Comparison of ENCODE assay signal across 1 cellular context in the genomic region with DNA sequence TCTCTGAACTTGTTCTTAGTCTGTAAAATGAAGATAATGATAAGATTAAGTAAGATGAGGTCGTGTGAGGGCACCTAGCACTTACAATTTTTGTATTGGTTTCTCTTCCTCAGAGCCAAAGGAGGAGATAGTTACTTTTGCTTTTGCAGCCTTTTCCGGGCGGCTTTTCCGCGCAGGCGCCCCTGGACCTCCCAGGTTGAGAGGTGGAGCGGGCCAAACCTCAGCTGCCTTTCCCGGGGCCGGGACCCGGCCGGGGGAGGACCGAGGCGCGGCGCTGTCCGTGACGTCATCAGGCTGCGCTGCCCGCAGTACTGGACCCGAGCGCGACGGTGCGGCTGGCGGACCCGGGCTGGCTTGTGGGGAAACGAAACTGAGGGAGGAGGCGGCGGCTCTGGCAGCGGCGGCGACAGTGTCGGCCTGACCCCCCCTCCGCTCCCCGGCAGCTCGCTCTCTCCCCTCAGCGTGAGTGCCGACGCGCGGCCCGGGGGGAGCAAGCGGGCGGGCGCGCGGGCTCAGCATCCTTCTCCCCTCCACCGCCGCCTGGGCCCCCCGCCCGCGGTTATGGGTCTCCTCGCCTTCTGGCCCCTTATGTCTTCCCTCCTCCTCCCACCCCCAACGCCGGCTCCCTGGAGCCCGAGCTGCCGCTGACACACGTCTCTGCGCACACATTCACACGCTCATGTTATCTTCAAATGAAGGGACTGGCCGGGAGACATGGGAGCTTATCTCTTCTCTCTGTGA.
A peak's percentile ranks its signal among the peaks of the same experiment; 100 is the strongest.
TF ChIP-seq lines count a peak whose summit lies in the region.

A gene with protein sequence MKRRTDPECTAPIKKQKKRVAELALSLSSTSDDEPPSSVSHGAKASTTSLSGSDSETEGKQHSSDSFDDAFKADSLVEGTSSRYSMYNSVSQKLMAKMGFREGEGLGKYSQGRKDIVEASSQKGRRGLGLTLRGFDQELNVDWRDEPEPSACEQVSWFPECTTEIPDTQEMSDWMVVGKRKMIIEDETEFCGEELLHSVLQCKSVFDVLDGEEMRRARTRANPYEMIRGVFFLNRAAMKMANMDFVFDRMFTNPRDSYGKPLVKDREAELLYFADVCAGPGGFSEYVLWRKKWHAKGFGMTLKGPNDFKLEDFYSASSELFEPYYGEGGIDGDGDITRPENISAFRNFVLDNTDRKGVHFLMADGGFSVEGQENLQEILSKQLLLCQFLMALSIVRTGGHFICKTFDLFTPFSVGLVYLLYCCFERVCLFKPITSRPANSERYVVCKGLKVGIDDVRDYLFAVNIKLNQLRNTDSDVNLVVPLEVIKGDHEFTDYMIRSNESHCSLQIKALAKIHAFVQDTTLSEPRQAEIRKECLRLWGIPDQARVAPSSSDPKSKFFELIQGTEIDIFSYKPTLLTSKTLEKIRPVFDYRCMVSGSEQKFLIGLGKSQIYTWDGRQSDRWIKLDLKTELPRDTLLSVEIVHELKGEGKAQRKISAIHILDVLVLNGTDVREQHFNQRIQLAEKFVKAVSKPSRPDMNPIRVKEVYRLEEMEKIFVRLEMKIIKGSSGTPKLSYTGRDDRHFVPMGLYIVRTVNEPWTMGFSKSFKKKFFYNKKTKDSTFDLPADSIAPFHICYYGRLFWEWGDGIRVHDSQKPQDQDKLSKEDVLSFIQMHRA (plus strand): TSS at position 306 of the 741 bp plus-strand sequence. CDS start 2,409 bp downstream, outside the sequence.

TF ChIP-seq in K562, 482 proteins besides CTCF, POLR2A, EP300 and RAD21 (continued from another document and continues in another):
- TF ChIP-seq, protein P1, sequence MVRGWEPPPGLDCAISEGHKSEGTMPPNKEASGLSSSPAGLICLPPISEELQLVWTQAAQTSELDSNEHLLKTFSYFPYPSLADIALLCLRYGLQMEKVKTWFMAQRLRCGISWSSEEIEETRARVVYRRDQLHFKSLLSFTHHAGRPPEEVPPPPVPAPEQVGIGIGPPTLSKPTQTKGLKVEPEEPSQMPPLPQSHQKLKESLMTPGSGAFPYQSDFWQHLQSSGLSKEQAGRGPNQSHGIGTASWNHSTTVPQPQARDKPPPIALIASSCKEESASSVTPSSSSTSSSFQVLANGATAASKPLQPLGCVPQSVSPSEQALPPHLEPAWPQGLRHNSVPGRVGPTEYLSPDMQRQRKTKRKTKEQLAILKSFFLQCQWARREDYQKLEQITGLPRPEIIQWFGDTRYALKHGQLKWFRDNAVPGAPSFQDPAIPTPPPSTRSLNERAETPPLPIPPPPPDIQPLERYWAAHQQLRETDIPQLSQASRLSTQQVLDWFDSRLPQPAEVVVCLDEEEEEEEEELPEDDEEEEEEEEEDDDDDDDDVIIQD (CRISPR knock-in tag; IDR thresholded peaks at IDR 0.05), result peak; percentile 53; the same call in 1 of the 2 replicates
- peak; percentile 98 for TF ChIP-seq C11orf30 (IDR thresholded peaks at IDR 0.05; ENCODE audit: low read depth)
- TF ChIP-seq PHF8 (IDR thresholded peaks at IDR 0.05; ENCODE audit: borderline replicate concordance, low read length), result peak; percentile 88; the same call in 1 of the 2 replicates
- TF ChIP-seq POLR2AphosphoS5 (IDR thresholded peaks at IDR 0.05; ENCODE audit: control insufficient read depth, insufficient read depth, low read depth, low read length), result peak; percentile 72
- TF ChIP-seq BHLHE40 (IDR thresholded peaks at IDR 0.05; ENCODE audit: low read length), result peak; percentile 57
- TF ChIP-seq, protein P2, sequence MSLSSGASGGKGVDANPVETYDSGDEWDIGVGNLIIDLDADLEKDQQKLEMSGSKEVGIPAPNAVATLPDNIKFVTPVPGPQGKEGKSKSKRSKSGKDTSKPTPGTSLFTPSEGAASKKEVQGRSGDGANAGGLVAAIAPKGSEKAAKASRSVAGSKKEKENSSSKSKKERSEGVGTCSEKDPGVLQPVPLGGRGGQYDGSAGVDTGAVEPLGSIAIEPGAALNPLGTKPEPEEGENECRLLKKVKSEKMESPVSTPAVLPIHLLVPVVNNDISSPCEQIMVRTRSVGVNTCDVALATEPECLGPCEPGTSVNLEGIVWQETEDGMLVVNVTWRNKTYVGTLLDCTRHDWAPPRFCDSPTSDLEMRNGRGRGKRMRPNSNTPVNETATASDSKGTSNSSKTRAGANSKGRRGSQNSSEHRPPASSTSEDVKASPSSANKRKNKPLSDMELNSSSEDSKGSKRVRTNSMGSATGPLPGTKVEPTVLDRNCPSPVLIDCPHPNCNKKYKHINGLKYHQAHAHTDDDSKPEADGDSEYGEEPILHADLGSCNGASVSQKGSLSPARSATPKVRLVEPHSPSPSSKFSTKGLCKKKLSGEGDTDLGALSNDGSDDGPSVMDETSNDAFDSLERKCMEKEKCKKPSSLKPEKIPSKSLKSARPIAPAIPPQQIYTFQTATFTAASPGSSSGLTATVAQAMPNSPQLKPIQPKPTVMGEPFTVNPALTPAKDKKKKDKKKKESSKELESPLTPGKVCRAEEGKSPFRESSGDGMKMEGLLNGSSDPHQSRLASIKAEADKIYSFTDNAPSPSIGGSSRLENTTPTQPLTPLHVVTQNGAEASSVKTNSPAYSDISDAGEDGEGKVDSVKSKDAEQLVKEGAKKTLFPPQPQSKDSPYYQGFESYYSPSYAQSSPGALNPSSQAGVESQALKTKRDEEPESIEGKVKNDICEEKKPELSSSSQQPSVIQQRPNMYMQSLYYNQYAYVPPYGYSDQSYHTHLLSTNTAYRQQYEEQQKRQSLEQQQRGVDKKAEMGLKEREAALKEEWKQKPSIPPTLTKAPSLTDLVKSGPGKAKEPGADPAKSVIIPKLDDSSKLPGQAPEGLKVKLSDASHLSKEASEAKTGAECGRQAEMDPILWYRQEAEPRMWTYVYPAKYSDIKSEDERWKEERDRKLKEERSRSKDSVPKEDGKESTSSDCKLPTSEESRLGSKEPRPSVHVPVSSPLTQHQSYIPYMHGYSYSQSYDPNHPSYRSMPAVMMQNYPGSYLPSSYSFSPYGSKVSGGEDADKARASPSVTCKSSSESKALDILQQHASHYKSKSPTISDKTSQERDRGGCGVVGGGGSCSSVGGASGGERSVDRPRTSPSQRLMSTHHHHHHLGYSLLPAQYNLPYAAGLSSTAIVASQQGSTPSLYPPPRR (CRISPR knock-in tag; IDR thresholded peaks at IDR 0.05; ENCODE audit: borderline replicate concordance), result no peak
- TF ChIP-seq SOX6 (IDR thresholded peaks at IDR 0.05), result peak; percentile 64
- TF ChIP-seq, protein P3, sequence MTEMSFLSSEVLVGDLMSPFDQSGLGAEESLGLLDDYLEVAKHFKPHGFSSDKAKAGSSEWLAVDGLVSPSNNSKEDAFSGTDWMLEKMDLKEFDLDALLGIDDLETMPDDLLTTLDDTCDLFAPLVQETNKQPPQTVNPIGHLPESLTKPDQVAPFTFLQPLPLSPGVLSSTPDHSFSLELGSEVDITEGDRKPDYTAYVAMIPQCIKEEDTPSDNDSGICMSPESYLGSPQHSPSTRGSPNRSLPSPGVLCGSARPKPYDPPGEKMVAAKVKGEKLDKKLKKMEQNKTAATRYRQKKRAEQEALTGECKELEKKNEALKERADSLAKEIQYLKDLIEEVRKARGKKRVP (CRISPR knock-in tag; IDR thresholded peaks at IDR 0.05), result peak; percentile 56
- TF ChIP-seq HDAC6 (IDR thresholded peaks at IDR 0.05; ENCODE audit: low read depth, low read length), result no peak
- TF ChIP-seq, protein P4, sequence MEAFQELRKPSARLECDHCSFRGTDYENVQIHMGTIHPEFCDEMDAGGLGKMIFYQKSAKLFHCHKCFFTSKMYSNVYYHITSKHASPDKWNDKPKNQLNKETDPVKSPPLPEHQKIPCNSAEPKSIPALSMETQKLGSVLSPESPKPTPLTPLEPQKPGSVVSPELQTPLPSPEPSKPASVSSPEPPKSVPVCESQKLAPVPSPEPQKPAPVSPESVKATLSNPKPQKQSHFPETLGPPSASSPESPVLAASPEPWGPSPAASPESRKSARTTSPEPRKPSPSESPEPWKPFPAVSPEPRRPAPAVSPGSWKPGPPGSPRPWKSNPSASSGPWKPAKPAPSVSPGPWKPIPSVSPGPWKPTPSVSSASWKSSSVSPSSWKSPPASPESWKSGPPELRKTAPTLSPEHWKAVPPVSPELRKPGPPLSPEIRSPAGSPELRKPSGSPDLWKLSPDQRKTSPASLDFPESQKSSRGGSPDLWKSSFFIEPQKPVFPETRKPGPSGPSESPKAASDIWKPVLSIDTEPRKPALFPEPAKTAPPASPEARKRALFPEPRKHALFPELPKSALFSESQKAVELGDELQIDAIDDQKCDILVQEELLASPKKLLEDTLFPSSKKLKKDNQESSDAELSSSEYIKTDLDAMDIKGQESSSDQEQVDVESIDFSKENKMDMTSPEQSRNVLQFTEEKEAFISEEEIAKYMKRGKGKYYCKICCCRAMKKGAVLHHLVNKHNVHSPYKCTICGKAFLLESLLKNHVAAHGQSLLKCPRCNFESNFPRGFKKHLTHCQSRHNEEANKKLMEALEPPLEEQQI (IDR thresholded peaks at IDR 0.05), result no peak
- TF ChIP-seq NR2C2 (CRISPR knock-in tag; IDR thresholded peaks at IDR 0.05), result peak; percentile 64; the same call in 1 of the 2 replicates
- peak; percentile 86 for TF ChIP-seq NR2C2 (tag; IDR thresholded peaks at IDR 0.05)
- peak; percentile 78; the same call in 1 of the 2 replicates for TF ChIP-seq MTA3 (IDR thresholded peaks at IDR 0.05; ENCODE audit: borderline replicate concordance)
- TF ChIP-seq, protein P5, sequence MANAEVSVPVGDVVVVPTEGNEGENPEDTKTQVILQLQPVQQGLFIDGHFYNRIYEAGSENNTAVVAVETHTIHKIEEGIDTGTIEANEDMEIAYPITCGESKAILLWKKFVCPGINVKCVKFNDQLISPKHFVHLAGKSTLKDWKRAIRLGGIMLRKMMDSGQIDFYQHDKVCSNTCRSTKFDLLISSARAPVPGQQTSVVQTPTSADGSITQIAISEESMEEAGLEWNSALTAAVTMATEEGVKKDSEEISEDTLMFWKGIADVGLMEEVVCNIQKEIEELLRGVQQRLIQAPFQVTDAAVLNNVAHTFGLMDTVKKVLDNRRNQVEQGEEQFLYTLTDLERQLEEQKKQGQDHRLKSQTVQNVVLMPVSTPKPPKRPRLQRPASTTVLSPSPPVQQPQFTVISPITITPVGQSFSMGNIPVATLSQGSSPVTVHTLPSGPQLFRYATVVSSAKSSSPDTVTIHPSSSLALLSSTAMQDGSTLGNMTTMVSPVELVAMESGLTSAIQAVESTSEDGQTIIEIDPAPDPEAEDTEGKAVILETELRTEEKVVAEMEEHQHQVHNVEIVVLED (CRISPR knock-in tag; IDR thresholded peaks at IDR 0.05), result peak; percentile 79
- TF ChIP-seq, protein P6, sequence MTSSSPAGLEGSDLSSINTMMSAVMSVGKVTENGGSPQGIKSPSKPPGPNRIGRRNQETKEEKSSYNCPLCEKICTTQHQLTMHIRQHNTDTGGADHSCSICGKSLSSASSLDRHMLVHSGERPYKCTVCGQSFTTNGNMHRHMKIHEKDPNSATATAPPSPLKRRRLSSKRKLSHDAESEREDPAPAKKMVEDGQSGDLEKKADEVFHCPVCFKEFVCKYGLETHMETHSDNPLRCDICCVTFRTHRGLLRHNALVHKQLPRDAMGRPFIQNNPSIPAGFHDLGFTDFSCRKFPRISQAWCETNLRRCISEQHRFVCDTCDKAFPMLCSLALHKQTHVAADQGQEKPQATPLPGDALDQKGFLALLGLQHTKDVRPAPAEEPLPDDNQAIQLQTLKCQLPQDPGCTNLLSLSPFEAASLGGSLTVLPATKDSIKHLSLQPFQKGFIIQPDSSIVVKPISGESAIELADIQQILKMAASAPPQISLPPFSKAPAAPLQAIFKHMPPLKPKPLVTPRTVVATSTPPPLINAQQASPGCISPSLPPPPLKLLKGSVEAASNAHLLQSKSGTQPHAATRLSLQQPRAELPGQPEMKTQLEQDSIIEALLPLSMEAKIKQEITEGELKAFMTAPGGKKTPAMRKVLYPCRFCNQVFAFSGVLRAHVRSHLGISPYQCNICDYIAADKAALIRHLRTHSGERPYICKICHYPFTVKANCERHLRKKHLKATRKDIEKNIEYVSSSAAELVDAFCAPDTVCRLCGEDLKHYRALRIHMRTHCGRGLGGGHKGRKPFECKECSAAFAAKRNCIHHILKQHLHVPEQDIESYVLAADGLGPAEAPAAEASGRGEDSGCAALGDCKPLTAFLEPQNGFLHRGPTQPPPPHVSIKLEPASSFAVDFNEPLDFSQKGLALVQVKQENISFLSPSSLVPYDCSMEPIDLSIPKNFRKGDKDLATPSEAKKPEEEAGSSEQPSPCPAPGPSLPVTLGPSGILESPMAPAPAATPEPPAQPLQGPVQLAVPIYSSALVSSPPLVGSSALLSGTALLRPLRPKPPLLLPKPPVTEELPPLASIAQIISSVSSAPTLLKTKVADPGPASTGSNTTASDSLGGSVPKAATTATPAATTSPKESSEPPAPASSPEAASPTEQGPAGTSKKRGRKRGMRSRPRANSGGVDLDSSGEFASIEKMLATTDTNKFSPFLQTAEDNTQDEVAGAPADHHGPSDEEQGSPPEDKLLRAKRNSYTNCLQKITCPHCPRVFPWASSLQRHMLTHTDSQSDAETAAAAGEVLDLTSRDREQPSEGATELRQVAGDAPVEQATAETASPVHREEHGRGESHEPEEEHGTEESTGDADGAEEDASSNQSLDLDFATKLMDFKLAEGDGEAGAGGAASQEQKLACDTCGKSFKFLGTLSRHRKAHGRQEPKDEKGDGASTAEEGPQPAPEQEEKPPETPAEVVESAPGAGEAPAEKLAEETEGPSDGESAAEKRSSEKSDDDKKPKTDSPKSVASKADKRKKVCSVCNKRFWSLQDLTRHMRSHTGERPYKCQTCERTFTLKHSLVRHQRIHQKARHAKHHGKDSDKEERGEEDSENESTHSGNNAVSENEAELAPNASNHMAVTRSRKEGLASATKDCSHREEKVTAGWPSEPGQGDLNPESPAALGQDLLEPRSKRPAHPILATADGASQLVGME (CRISPR knock-in tag; IDR thresholded peaks at IDR 0.05), result peak; percentile 93; the same call in 1 of the 2 replicates
- TF ChIP-seq LCOR (CRISPR knock-in tag; IDR thresholded peaks at IDR 0.05), result peak; percentile 75; the same call in 1 of the 2 replicates
- TF ChIP-seq, protein P7, sequence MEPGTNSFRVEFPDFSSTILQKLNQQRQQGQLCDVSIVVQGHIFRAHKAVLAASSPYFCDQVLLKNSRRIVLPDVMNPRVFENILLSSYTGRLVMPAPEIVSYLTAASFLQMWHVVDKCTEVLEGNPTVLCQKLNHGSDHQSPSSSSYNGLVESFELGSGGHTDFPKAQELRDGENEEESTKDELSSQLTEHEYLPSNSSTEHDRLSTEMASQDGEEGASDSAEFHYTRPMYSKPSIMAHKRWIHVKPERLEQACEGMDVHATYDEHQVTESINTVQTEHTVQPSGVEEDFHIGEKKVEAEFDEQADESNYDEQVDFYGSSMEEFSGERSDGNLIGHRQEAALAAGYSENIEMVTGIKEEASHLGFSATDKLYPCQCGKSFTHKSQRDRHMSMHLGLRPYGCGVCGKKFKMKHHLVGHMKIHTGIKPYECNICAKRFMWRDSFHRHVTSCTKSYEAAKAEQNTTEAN (CRISPR knock-in tag; IDR thresholded peaks at IDR 0.05), result no peak
- TF ChIP-seq KLF1 (tag; IDR thresholded peaks at IDR 0.05), result peak; percentile 26; the same call in 1 of the 2 replicates
- TF ChIP-seq HOXB6 (CRISPR knock-in tag; IDR thresholded peaks at IDR 0.05; ENCODE audit: borderline replicate concordance), result no peak
- no peak for TF ChIP-seq DDX20 (tag; IDR thresholded peaks at IDR 0.05; ENCODE audit: low read depth)
- 0 out of 4 replicates have a peak, but pooled peaks of 1 of the 2 experiments have one; percentile 30 for TF ChIP-seq TRIM24 (IDR thresholded peaks at IDR 0.05)
- TF ChIP-seq, protein P8, sequence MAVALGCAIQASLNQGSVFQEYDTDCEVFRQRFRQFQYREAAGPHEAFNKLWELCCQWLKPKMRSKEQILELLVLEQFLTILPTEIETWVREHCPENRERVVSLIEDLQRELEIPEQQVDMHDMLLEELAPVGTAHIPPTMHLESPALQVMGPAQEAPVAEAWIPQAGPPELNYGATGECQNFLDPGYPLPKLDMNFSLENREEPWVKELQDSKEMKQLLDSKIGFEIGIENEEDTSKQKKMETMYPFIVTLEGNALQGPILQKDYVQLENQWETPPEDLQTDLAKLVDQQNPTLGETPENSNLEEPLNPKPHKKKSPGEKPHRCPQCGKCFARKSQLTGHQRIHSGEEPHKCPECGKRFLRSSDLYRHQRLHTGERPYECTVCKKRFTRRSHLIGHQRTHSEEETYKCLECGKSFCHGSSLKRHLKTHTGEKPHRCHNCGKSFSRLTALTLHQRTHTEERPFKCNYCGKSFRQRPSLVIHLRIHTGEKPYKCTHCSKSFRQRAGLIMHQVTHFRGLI (CRISPR knock-in tag; IDR thresholded peaks at IDR 0.05), result 0 out of 2 replicates have a peak, but pooled peaks have one; percentile 12
- TF ChIP-seq ZNF212 (CRISPR knock-in tag; IDR thresholded peaks at IDR 0.05), result peak; percentile 88; the same call in 1 of the 2 replicates
